ENCODE assay signal across 11 cellular contexts in genomic region chr19:1826557-1827521, GRCh38. TPM values are rescaled to one million over a fixed set of nuclear protein-coding genes. Genes with fewer than 3 reads are reported as not detected.
DNase-seq lines count a peak whose midpoint lies in the region; ATAC-seq and TF ChIP-seq lines count a peak whose summit lies in the region.
"Had no signal": no experiment of that assay in that cellular context is flagged by ENCODE, and none has a peak within 500 bp of the region (broad histone marks: within the 10 kb centered on the region; RNA-seq: fewer than 3 reads in every experiment).

No MANE protein-coding gene starts in this region.

- H3K4me3 ChIP-seq in BLaER1 (no peak overlapping the region), HUES48 (ENCODE audit: low read depth, low read length) (no peak overlapping the region), right lobe of liver (peak overlapping the region in 1 of 3 donors; percentile 13)

- intact Hi-C loops in right lobe of liver (cut with DNase I) = no loop called here

- WGBS in right lobe of liver (ENCODE audit: insufficient coverage, low coverage, low lambda C conversion rate, missing lambda C conversion rate) = 52% methylated on average over 12 of the region's 63 CpGs

- H3K36me3 ChIP-seq in BLaER1 (peaks cover 93% of the 10 kb centered on the region), HUES48 (ENCODE audit: control insufficient read depth, insufficient read depth, low read length) (peaks cover 47% of the 10 kb centered on the region), right lobe of liver (peaks cover 0 to 16% (median under 1%) of the 10 kb centered on the region in 4 donors)

- peaks cover 100% of the 10 kb centered on the region for H4K20me1 ChIP-seq in BLaER1

- H3K4me1 ChIP-seq in BLaER1 (peaks cover 59% of the 10 kb centered on the region), HUES48 (ENCODE audit: control insufficient read depth, insufficient read depth, low read length) (peaks cover 3% of the 10 kb centered on the region; the same call in 1 of the 2 replicates), right lobe of liver (peaks cover 0 to 36% (median 6%) of the 10 kb centered on the region in 4 donors)

- H3K27ac ChIP-seq in BLaER1 = no peak overlapping the region
- H3K27ac ChIP-seq in HUES48 (ENCODE audit: low read depth, low read length) = peak overlapping the region; percentile 81
- H3K27ac ChIP-seq in right lobe of liver = peak overlapping the region in 1 of 3 donors; percentile 55
- H3K27ac ChIP-seq: HL-60 had no signal

- no peaks in the 10 kb centered on the region for H3K27me3 Mint-ChIP-seq in effector memory CD8-positive, alpha-beta T cell
- H3K27me3 Mint-ChIP-seq: B cell; stimulated activated naive B cell treated with anti-CD40 and anti-IgM and Interleukin-4, amounts not matched to agents 10 μg/mL and 1 μg/mL and 100 μg/mL, for 72 hours had no signal

- H3K9me3 Mint-ChIP-seq in effector memory CD8-positive, alpha-beta T cell = no peaks in the 10 kb centered on the region
- H3K9me3 Mint-ChIP-seq: stimulated activated naive B cell treated with anti-CD40 and anti-IgM and Interleukin-4, amounts not matched to agents 10 μg/mL and 1 μg/mL and 100 μg/mL, for 72 hours had no signal

- no peak overlapping the region for H3K4me3 Mint-ChIP-seq in effector memory CD8-positive, alpha-beta T cell
- H3K4me3 Mint-ChIP-seq: B cell; stimulated activated naive B cell treated with anti-CD40 and anti-IgM and Interleukin-4, amounts not matched to agents 10 μg/mL and 1 μg/mL and 100 μg/mL, for 72 hours had no signal

- H3K9me3 ChIP-seq in BLaER1 (no peaks in the 10 kb centered on the region), HUES48 (ENCODE audit: control insufficient read depth, insufficient read depth, low read length) (no peaks in the 10 kb centered on the region), right lobe of liver (no peaks in the 10 kb centered on the region)

- TF ChIP-seq CTCF in right lobe of liver (IDR thresholded peaks at IDR 0.05) = no peak

- no peak for TF ChIP-seq POLR2A in right lobe of liver (IDR thresholded peaks at IDR 0.05)

- H3K9ac ChIP-seq in BLaER1 = no peak overlapping the region
- H3K9ac ChIP-seq in HUES48 (ENCODE audit: low read depth, low read length) = no peak overlapping the region

- no peaks in the 10 kb centered on the region for H3K27me3 ChIP-seq in BLaER1
- no peaks in the 10 kb centered on the region for H3K27me3 ChIP-seq in HUES48 (ENCODE audit: control insufficient read depth, insufficient read depth, low read length)
- H3K27me3 ChIP-seq in right lobe of liver = no peaks in the 10 kb centered on the region

- peaks cover 6 to 8% of the 10 kb centered on the region in 2 donors for H3K4me1 Mint-ChIP-seq in effector memory CD8-positive, alpha-beta T cell (ENCODE audit: low read depth in 2 of 2)

- ATAC-seq in effector memory CD8-positive, alpha-beta T cell (replicated peaks) = no peak
- peak; percentile 58 to 71 (median 68) for ATAC-seq in right lobe of liver

- peak overlapping the region; percentile 40 for H3K4me2 ChIP-seq in BLaER1

- DNase-seq in effector memory CD8-positive, alpha-beta T cell = no peak
- DNase-seq in right lobe of liver = peak; percentile 54 to 81 (median 75)
- DNase-seq in stimulated activated naive CD4-positive, alpha-beta T cell (lab: John Stamatoyannopoulos, UW) = no peak
- no peak for DNase-seq in HCEC 1CT
- no peak for DNase-seq in NCI-H1694 (lab: John Stamatoyannopoulos, UW)
- no peak for DNase-seq in NCI-H146 treated with DMSO at 0.1 percent for 48 hours (lab: John Stamatoyannopoulos, UW; ENCODE audit: unreplicated experiment)

- H3K27ac Mint-ChIP-seq in effector memory CD8-positive, alpha-beta T cell = peak overlapping the region; percentile 54 to 83
- H3K27ac Mint-ChIP-seq: B cell had no signal

- peaks cover 66% of the 10 kb centered on the region for H3K36me3 Mint-ChIP-seq in effector memory CD8-positive, alpha-beta T cell (ENCODE audit: insufficient read depth)

RNA-seq across cellular contexts. Expression of gene ATP8B3, which starts 14.8 kb away (rescaled TPM):
- 1 to 10 TPM in 5 of 6 experiments, under 1 TPM in 1; 0.86 to 5.7 (median 3.1) TPM for total RNA-seq in right lobe of liver

RNA-seq across cellular contexts. Expression of gene REXO1, which starts 21.4 kb away (rescaled TPM):
- total RNA-seq in right lobe of liver = 10 to 100 TPM in 4 of 6 experiments, 1 to 10 TPM in 2; 8.0 to 17.7 (median 12.6) TPM

RNA-seq across cellular contexts. Expression of gene KLF16, which starts 36.5 kb away (rescaled TPM):
- total RNA-seq in right lobe of liver = 10 to 100 TPM in 5 of 6 experiments, 1 to 10 TPM in 1; 9.9 to 23.6 (median 10.8) TPM

RNA-seq across cellular contexts. Expression of gene ABHD17A, which starts 58.5 kb away (rescaled TPM):
- total RNA-seq in right lobe of liver = 10 to 100 TPM; 20.4 to 49.5 (median 23.5) TPM

Comparison
In these comparisons a context has a peak if more than half of its experiments do, and no peak if none do; other contexts are left out.
1. DNase-seq: peak in right lobe of liver (3 of 3); none in effector memory CD8-positive, alpha-beta T cell (0 of 3), stimulated activated naive CD4-positive, alpha-beta T cell (0 of 6), HCEC 1CT (single experiment), NCI-H1694 (single experiment) and NCI-H146 treated with DMSO at 0.1 percent for 48 hours (single experiment).